ENCODE assay signal across 22 cellular contexts in the genomic region with DNA sequence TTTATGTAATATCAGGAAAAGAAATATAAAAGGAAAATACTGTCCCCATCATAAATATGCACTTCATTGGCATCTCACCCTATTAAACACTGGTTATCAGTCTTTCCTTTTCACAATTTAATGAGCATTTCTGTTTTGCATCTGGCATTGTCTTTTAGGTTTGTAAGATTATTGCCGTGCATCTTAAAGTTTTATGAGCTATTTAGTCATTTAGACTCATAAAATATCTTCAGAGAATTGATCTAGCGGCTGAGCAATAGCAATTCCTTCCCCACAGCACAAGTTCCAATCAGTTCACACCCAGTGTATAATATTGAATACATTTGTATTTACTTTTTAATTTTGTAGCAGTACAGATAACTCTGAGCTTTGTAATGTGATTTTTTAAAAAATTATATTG.
A peak's percentile ranks its signal among the peaks of the same experiment; 100 is the strongest.
DNase-seq lines count a peak whose midpoint lies in the region; ATAC-seq, FAIRE-seq and TF ChIP-seq lines count a peak whose summit lies in the region.
"Had no signal": no experiment of that assay in that cellular context is flagged by ENCODE, and none has a peak within 500 bp of the region (broad histone marks: within the 10 kb centered on the region; RNA-seq: fewer than 3 reads in every experiment).

No MANE protein-coding gene starts in this region.

- H3K9me3 ChIP-seq in Panc1 (ENCODE audit: control insufficient read depth, insufficient read depth, low read depth, low read length), result no peaks in the 10 kb centered on the region
- H3K9me3 ChIP-seq in smooth muscle cell (replicated peaks; ENCODE audit: low read depth), result no peaks in the 10 kb centered on the region
- H3K9me3 ChIP-seq in trophoblast cell (ENCODE audit: insufficient read depth, low read depth, low read length), result no peaks in the 10 kb centered on the region
- H3K9me3 ChIP-seq: A549 had no signal

- H3K4me1 ChIP-seq in Panc1 (ENCODE audit: control insufficient read depth, insufficient read depth, low read length) (no peaks in the 10 kb centered on the region; the same call in 1 of the 2 replicates), smooth muscle cell (ENCODE audit: low read depth) (no peaks in the 10 kb centered on the region), trophoblast cell (ENCODE audit: control insufficient read depth in 1 of 2, insufficient read depth in 2 of 2, low read length in 2 of 2) (no peaks in the 10 kb centered on the region)
- H3K4me1 ChIP-seq: A549 had no signal

- no peak overlapping the region for H3K23ac ChIP-seq in trophoblast cell (ENCODE audit: low read length)

- H2AK5ac ChIP-seq in trophoblast cell (ENCODE audit: low read length), result no peak overlapping the region

- no peak overlapping the region for H2BK5ac ChIP-seq in trophoblast cell (ENCODE audit: low read depth, low read length, poor library complexity)

- no peaks in the 10 kb centered on the region for H3F3A ChIP-seq in smooth muscle cell (ENCODE audit: low read depth)

- CTCF ChIA-PET in Panc1 (lab: Charles Lee), result interaction anchor here (0.6 kb wide), 1 partner anchor 127 kb away, joined by 3 read pairs; no protein-coding TSS in a partner anchor

- no peak overlapping the region for H3K4ac ChIP-seq in trophoblast cell (ENCODE audit: low read depth, low read length)

- no peaks in the 10 kb centered on the region for H3K79me1 ChIP-seq in trophoblast cell (ENCODE audit: low read length)

- no peak overlapping the region for H3K18ac ChIP-seq in trophoblast cell (ENCODE audit: low read length)

- TF ChIP-seq CTCF in Panc1 (IDR thresholded peaks at IDR 0.05), result no peak
- TF ChIP-seq CTCF in smooth muscle cell (IDR thresholded peaks at IDR 0.05; ENCODE audit: borderline replicate concordance, insufficient read depth, poor library complexity, severe bottlenecking), result no peak

- ATAC-seq in Panc1 (no peak), left colon (peak; percentile 55), HG02870 (IDR thresholded peaks at IDR 0.05; ENCODE audit: unreplicated experiment) (no peak)
- ATAC-seq: A549, GM23338, HCT116 had no signal

- no peak overlapping the region for H3K14ac ChIP-seq in trophoblast cell (ENCODE audit: low read length)

- H3K27me3 ChIP-seq in Panc1 (ENCODE audit: control insufficient read depth, insufficient read depth, low read length), result no peaks in the 10 kb centered on the region
- H3K27me3 ChIP-seq in smooth muscle cell (ENCODE audit: low read depth), result no peaks in the 10 kb centered on the region
- H3K27me3 ChIP-seq in trophoblast cell (ENCODE audit: insufficient read depth, low read length), result no peaks in the 10 kb centered on the region

- H4K8ac ChIP-seq in trophoblast cell (ENCODE audit: low read depth, low read length), result no peak overlapping the region

- H3K27ac ChIP-seq in Panc1 (ENCODE audit: low read length), result peak overlapping the region; percentile 72; the same call in 1 of the 2 replicates
- H3K27ac ChIP-seq in smooth muscle cell (ENCODE audit: low read depth), result peak overlapping the region; percentile 53
- H3K27ac ChIP-seq in trophoblast cell (ENCODE audit: low read depth, low read length), result no peak overlapping the region
- H3K27ac ChIP-seq: 22Rv1, A549 had no signal

- no peak for DNase-seq in Panc1 (ENCODE audit: low read depth, low spot score)
- no peak for DNase-seq in left colon
- no peak for DNase-seq in smooth muscle cell (lab: John Stamatoyannopoulos, UW; ENCODE audit: unreplicated experiment)
- no peak for DNase-seq in trophoblast cell
- no peak for DNase-seq in cerebellar nuclear complex (lab: John Stamatoyannopoulos, UW)
- DNase-seq: ACHN; C1 segment of cervical spinal cord; Calu3; CD4-positive, alpha-beta memory T cell; COR-L47; DMS53; DMS79 treated with DMSO at 0.1 percent for 48 hours; GF-D8; H9 had no signal

- no peaks in the 10 kb centered on the region for H3K36me3 ChIP-seq in Panc1 (ENCODE audit: control insufficient read depth, insufficient read depth, low read length)
- H3K36me3 ChIP-seq in smooth muscle cell (ENCODE audit: low read depth), result no peaks in the 10 kb centered on the region
- no peaks in the 10 kb centered on the region for H3K36me3 ChIP-seq in trophoblast cell (ENCODE audit: control insufficient read depth in 1 of 2, insufficient read depth in 2 of 2, low read length in 2 of 2)

- H3K9ac ChIP-seq in smooth muscle cell (ENCODE audit: low read depth), result no peak overlapping the region
- no peak overlapping the region for H3K9ac ChIP-seq in trophoblast cell (ENCODE audit: low read length)

- H4K20me1 ChIP-seq in smooth muscle cell (ENCODE audit: low read depth), result no peaks in the 10 kb centered on the region

- in situ Hi-C loops in Panc1 (cut with HindIII; ENCODE audit: low pct_unique_long_range_greater_than_20kb, low sequenced_read_pairs), result no loop called here

- H2BK12ac ChIP-seq in trophoblast cell (ENCODE audit: low read length), result no peak overlapping the region

- POLR2A ChIA-PET in Panc1 (lab: Charles Lee), result interaction anchor here (0.7 kb wide), 1 partner anchor 39 kb away, joined by 8 read pairs; no protein-coding TSS in a partner anchor

- no peak overlapping the region for H4K12ac ChIP-seq in trophoblast cell (ENCODE audit: low read depth, low read length)

- H2AFZ ChIP-seq in smooth muscle cell (ENCODE audit: low read depth) (peak overlapping the region; percentile 60), trophoblast cell (ENCODE audit: insufficient read depth, low read length, poor library complexity) (no peak overlapping the region)
- H2AFZ ChIP-seq: GM23338 had no signal

- FAIRE-seq in A204.1 (lab: Jason Lieb, UNC), result peak; percentile 76
- FAIRE-seq: A549, GM12891, GM18507 had no signal

- H3K79me2 ChIP-seq in smooth muscle cell (ENCODE audit: low read depth) (no peaks in the 10 kb centered on the region), trophoblast cell (ENCODE audit: control insufficient read depth, insufficient read depth, low read length, poor library complexity) (no peaks in the 10 kb centered on the region)

- no peak overlapping the region for H2BK120ac ChIP-seq in trophoblast cell (ENCODE audit: insufficient read depth, low read length, poor library complexity)

- H3K4me2 ChIP-seq in smooth muscle cell (peak overlapping the region; percentile 77), trophoblast cell (ENCODE audit: low read length) (no peak overlapping the region)
- H3K4me2 ChIP-seq: A549, GM23338 had no signal

- intact Hi-C loops in Panc1 (cut with micrococcal nuclease; ENCODE audit: unreplicated experiment) (no loop called here), left colon (cut with DNase I, micrococcal nuclease) (no loop called here)

- no peak overlapping the region for H4K91ac ChIP-seq in trophoblast cell (ENCODE audit: low read depth, low read length)

- 28% methylated on average over 2 of the region's 2 CpGs for WGBS in smooth muscle cell (ENCODE audit: low lambda C conversion rate)
- no CpG with 5 or more reads among the region's 2 CpGs for WGBS in trophoblast cell (ENCODE audit: extremely low coverage, insufficient coverage, insufficient read length)

- no TSS peak for BruUV-seq in Panc1 (replicated peaks; lab: Mats Ljungman, UMichigan)

- no peak overlapping the region for H3K4me3 ChIP-seq in Panc1 (ENCODE audit: low read depth in 2 of 2, low read length in 2 of 2)
- no peak overlapping the region for H3K4me3 ChIP-seq in smooth muscle cell
- no peak overlapping the region for H3K4me3 ChIP-seq in trophoblast cell (ENCODE audit: low read depth, low read length)
- H3K4me3 ChIP-seq: A549, GM23338 had no signal
